ENCODE assay signal across 9 cellular contexts in genomic region chr20:21396045-21396893, GRCh38. TPM values are rescaled to one million over a fixed set of nuclear protein-coding genes. Genes with fewer than 3 reads are reported as not detected.
DNase-seq lines count a peak whose midpoint lies in the region; ATAC-seq and TF ChIP-seq lines count a peak whose summit lies in the region.
"Had no signal": no experiment of that assay in that cellular context is flagged by ENCODE, and none has a peak within 500 bp of the region (broad histone marks: within the 10 kb centered on the region; RNA-seq: fewer than 3 reads in every experiment).

No MANE protein-coding gene starts in this region.

- H3K18ac ChIP-seq in mesendoderm (ENCODE audit: low read length) = no peak overlapping the region

- H3K27me3 ChIP-seq in mesendoderm (ENCODE audit: insufficient read depth, low read length, poor library complexity) = peaks cover 48% of the 10 kb centered on the region

- no peak overlapping the region for H2BK5ac ChIP-seq in mesendoderm (ENCODE audit: low read length)

- no peaks in the 10 kb centered on the region for H3K79me1 ChIP-seq in mesendoderm (ENCODE audit: low read length)

- H3K36me3 ChIP-seq in HEK293 (ENCODE audit: control insufficient read depth in 2 of 2, insufficient read depth in 1 of 2, low read length in 2 of 2) (no peaks in the 10 kb centered on the region), mesendoderm (ENCODE audit: control insufficient read depth, insufficient read depth, low read length) (no peaks in the 10 kb centered on the region)

- H2BK15ac ChIP-seq in mesendoderm (replicated peaks; ENCODE audit: low read depth) = no peak overlapping the region

- no peak overlapping the region for H3K56ac ChIP-seq in mesendoderm (ENCODE audit: low read length)

- no peaks in the 10 kb centered on the region for H3K9me3 ChIP-seq in HEK293 (ENCODE audit: control insufficient read depth, insufficient read depth, low read depth, low read length)

- H3K79me2 ChIP-seq in mesendoderm (ENCODE audit: control insufficient read depth, insufficient read depth, low read length) = no peaks in the 10 kb centered on the region

- no peak overlapping the region for H3K27ac Mint-ChIP-seq in activated naive CD4-positive, alpha-beta T cell treated with anti-CD3 and anti-CD28 coated beads, Interleukin-2, amount 10 ng/mL, durations not matched to agents 7 days and 5 days

- DNase-seq in AG20443 (ENCODE audit: low spot score) (peak; percentile 23), mesendoderm (peak; percentile 56), MV-4-11 (lab: John Stamatoyannopoulos, UW) (no peak)
- DNase-seq in activated naive CD4-positive, alpha-beta T cell treated with anti-CD3 and anti-CD28 coated beads, Interleukin-2, amount 10 ng/mL, durations not matched to agents 7 days and 5 days = peak; percentile 36
- DNase-seq: GOT3 had no signal

- peak overlapping the region; percentile 10 for H3K4me2 ChIP-seq in mesendoderm (ENCODE audit: low read length)

- no peak overlapping the region for H3K9ac ChIP-seq in mesendoderm (ENCODE audit: low read length)

- H4K5ac ChIP-seq in mesendoderm (ENCODE audit: low read length) = no peak overlapping the region

- peaks cover 9% of the 10 kb centered on the region for H3K36me3 Mint-ChIP-seq in activated naive CD4-positive, alpha-beta T cell treated with anti-CD3 and anti-CD28 coated beads, Interleukin-2, amount 10 ng/mL, durations not matched to agents 7 days and 5 days

- ATAC-seq in GM21515 (IDR thresholded peaks at IDR 0.05; ENCODE audit: unreplicated experiment) (no peak), GM19455 (IDR thresholded peaks at IDR 0.05; ENCODE audit: unreplicated experiment) (no peak), GM19463 (IDR thresholded peaks at IDR 0.05; ENCODE audit: unreplicated experiment) (no peak)

- H3K4me1 ChIP-seq in HEK293 (ENCODE audit: control insufficient read depth, insufficient read depth, low read length) = peaks cover 16% of the 10 kb centered on the region
- no peaks in the 10 kb centered on the region for H3K4me1 ChIP-seq in mesendoderm (ENCODE audit: control insufficient read depth, low read depth, low read length)

- H4K8ac ChIP-seq in mesendoderm (ENCODE audit: low read depth, low read length) = no peak overlapping the region

- H3K23ac ChIP-seq in mesendoderm (ENCODE audit: low read length) = no peak overlapping the region

- WGBS in mesendoderm (ENCODE audit: extremely low coverage, insufficient coverage, low lambda C conversion rate) = no CpG with 5 or more reads among the region's 119 CpGs

- no peak overlapping the region for H2BK120ac ChIP-seq in mesendoderm (ENCODE audit: low read depth, low read length)

- H3K4me3 ChIP-seq in HEK293 (ENCODE audit: low read depth, low read length) (peak overlapping the region; percentile 53), mesendoderm (ENCODE audit: low read length) (no peak overlapping the region)

- no peak for TF ChIP-seq CTCF in HEK293 (tag by site-specific recombination; IDR thresholded peaks at IDR 0.05)

- H2AK5ac ChIP-seq in mesendoderm (ENCODE audit: low read length) = no peak overlapping the region

- peak overlapping the region; percentile 95; the same call in 1 of the 2 replicates for H3K27ac ChIP-seq in HEK293 (ENCODE audit: extremely low read depth, low read depth, low read length)
- H3K27ac ChIP-seq in mesendoderm (ENCODE audit: low read depth, low read length) = no peak overlapping the region

- peaks cover 38% of the 10 kb centered on the region for H3K4me1 Mint-ChIP-seq in activated naive CD4-positive, alpha-beta T cell treated with anti-CD3 and anti-CD28 coated beads, Interleukin-2, amount 10 ng/mL, durations not matched to agents 7 days and 5 days

- H3K4ac ChIP-seq in mesendoderm (ENCODE audit: low read depth, low read length) = no peak overlapping the region

- CTCF ChIA-PET in HEK293 (lab: Yijun Ruan, JAX) = no interaction called here
- CTCF ChIA-PET in activated naive CD4-positive, alpha-beta T cell treated with anti-CD3 and anti-CD28 coated beads, Interleukin-2, amount 10 ng/mL, durations not matched to agents 7 days and 5 days (lab: Charles Lee) = interaction anchor here (0.9 to 1.3 kb wide), 2 partner anchors 111 to 161 kb away, joined by 5 to 6 read pairs; no protein-coding TSS in a partner anchor

- peaks cover 89% of the 10 kb centered on the region for H3K27me3 Mint-ChIP-seq in activated naive CD4-positive, alpha-beta T cell treated with anti-CD3 and anti-CD28 coated beads, Interleukin-2, amount 10 ng/mL, durations not matched to agents 7 days and 5 days

- POLR2A ChIA-PET in HEK293 (lab: Yijun Ruan, JAX) = interaction anchor here (0.5 kb wide), 1 partner anchor 93 kb away, joined by 3 read pairs; the partner anchor contains the start of gene XRN2

- H3K4me3 Mint-ChIP-seq in activated naive CD4-positive, alpha-beta T cell treated with anti-CD3 and anti-CD28 coated beads, Interleukin-2, amount 10 ng/mL, durations not matched to agents 7 days and 5 days = peak overlapping the region; percentile 12

- H3K9me3 Mint-ChIP-seq in activated naive CD4-positive, alpha-beta T cell treated with anti-CD3 and anti-CD28 coated beads, Interleukin-2, amount 10 ng/mL, durations not matched to agents 7 days and 5 days = no peaks in the 10 kb centered on the region

TF ChIP-seq in HEK293, 187 proteins besides CTCF, POLR2A, EP300 and RAD21:
- TF ChIP-seq ZNF202 (tag by site-specific recombination; IDR thresholded peaks at IDR 0.05; ENCODE audit: borderline replicate concordance) (0 out of 2 replicates have a peak, but pooled peaks have one; percentile 8), ZNF76 (tag by site-specific recombination; IDR thresholded peaks at IDR 0.05; ENCODE audit: borderline replicate concordance, low read depth) (peak; percentile 89), ZNF223 (tag by site-specific recombination; IDR thresholded peaks at IDR 0.05) (no peak), ZNF670 (tag by site-specific recombination; IDR thresholded peaks at IDR 0.05; ENCODE audit: low read depth) (no peak), ZNF16 (tag by site-specific recombination; IDR thresholded peaks at IDR 0.05; ENCODE audit: low read depth) (no peak), ZNF561 (tag by site-specific recombination; IDR thresholded peaks at IDR 0.05; ENCODE audit: borderline replicate concordance) (no peak), ZNF704 (tag by site-specific recombination; IDR thresholded peaks at IDR 0.05) (no peak), ZNF585B (tag by site-specific recombination; IDR thresholded peaks at IDR 0.05) (no peak), ZNF660 (tag by site-specific recombination; IDR thresholded peaks at IDR 0.05) (no peak), HOXD13 (CRISPR knock-in tag; IDR thresholded peaks at IDR 0.05; ENCODE audit: borderline replicate concordance) (no peak), ZNF830 (tag by site-specific recombination; IDR thresholded peaks at IDR 0.05; ENCODE audit: low read depth) (no peak)
- TF ChIP-seq, protein P1, sequence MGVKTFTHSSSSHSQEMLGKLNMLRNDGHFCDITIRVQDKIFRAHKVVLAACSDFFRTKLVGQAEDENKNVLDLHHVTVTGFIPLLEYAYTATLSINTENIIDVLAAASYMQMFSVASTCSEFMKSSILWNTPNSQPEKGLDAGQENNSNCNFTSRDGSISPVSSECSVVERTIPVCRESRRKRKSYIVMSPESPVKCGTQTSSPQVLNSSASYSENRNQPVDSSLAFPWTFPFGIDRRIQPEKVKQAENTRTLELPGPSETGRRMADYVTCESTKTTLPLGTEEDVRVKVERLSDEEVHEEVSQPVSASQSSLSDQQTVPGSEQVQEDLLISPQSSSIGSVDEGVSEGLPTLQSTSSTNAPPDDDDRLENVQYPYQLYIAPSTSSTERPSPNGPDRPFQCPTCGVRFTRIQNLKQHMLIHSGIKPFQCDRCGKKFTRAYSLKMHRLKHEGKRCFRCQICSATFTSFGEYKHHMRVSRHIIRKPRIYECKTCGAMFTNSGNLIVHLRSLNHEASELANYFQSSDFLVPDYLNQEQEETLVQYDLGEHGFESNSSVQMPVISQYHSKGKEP (tag by site-specific recombination; IDR thresholded peaks at IDR 0.05) = no peak

RNA-seq across cellular contexts. Expression of gene NKX2-4, which starts 1.1 kb away (rescaled TPM):
- polyA plus RNA-seq in mesendoderm (2013, experiment 1 of 2) = 0.07 TPM
- 0.06 TPM for polyA plus RNA-seq in mesendoderm (2013, experiment 2 of 2)
